8 cellular contexts compared by ENCODE assay signal in the genomic region with DNA sequence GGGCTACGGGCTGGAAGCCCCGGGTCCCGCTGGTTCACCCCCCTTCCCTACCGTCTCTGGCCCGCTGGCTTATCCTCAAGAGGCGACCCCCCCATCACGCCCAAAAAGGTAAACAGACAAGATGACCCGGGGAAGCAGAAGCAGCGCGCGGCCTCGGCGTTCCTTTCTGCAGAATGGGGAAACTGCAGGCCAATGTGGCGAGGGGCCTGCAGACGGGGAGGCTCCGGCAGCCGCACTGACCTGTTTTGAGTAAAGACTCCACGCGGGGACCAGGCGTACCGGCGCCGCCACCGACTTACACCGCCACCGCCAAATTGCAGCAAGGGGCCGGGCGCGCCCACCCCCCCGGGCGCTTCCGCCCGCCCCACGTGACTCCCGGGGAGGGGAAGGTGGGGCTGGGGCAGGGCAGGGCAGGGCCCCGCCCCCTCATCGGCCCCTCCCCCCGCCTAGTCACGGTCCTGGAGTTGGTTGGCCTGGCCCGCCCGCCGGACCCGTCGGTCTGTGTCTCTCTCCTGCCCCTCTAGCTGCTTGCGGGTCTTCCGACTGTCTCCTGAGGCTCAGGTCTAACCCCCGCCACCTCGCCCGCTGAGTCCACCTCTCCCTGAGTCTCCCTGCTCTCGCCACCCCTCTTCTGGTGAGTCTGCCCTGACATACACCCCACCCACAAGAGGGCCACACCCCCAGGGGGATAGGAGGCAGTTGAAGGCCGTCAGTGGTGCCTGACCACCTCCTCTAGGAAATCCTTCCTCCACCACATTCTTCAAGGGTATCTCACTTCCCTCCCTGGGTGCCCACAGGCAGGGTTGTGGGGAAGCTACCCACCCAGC. TPM values are rescaled to one million over a fixed set of nuclear protein-coding genes. Genes with fewer than 3 reads are reported as not detected.
DNase-seq lines count a peak whose midpoint lies in the region; ATAC-seq lines count a peak whose summit lies in the region.

TSS of gene ARAP1 (minus strand) at position 321 of the 827 bp plus-strand sequence. CDS start 25,280 bp downstream, outside the sequence.

- no peaks in the 10 kb centered on the region for H3K9me3 ChIP-seq in CD4-positive, CD25-positive, alpha-beta regulatory T cell (ENCODE audit: control insufficient read depth in 2 of 2, low read length in 2 of 2)

- peak; percentile 86 to 89 for ATAC-seq in CD4-positive, CD25-positive, alpha-beta regulatory T cell (ENCODE audit: low read depth in 2 of 2)
- peak; percentile 73 for ATAC-seq in GM19438 (IDR thresholded peaks at IDR 0.05; ENCODE audit: low read depth, unreplicated experiment)

- H3K4me1 Mint-ChIP-seq in CD4-positive, CD25-positive, alpha-beta regulatory T cell = peaks cover 6 to 59% (median 37%) of the 10 kb centered on the region in 4 donors

- no peaks in the 10 kb centered on the region for H3K27me3 ChIP-seq in CD4-positive, CD25-positive, alpha-beta regulatory T cell (ENCODE audit: control insufficient read depth, insufficient read depth, low read length)

- peak within 1 kb of the TSS; percentile 89 to 99 (median 96) for H3K4me3 Mint-ChIP-seq in CD4-positive, CD25-positive, alpha-beta regulatory T cell

- peak within 1 kb of the TSS; percentile 79 for H3K4me3 ChIP-seq in CD4-positive, CD25-positive, alpha-beta regulatory T cell (ENCODE audit: low read depth, low read length)

- H3K36me3 Mint-ChIP-seq in CD4-positive, CD25-positive, alpha-beta regulatory T cell = peaks cover 14% of the 10 kb centered on the region

- H3K27ac Mint-ChIP-seq in CD4-positive, CD25-positive, alpha-beta regulatory T cell = peak within 1 kb of the TSS; percentile 92 to 97 (median 97)

- peaks cover 32% of the 10 kb centered on the region for H3K4me1 ChIP-seq in CD4-positive, CD25-positive, alpha-beta regulatory T cell (ENCODE audit: control insufficient read depth, insufficient read depth, low read length, poor library complexity, severe bottlenecking)

- H3K27ac ChIP-seq in CD4-positive, CD25-positive, alpha-beta regulatory T cell (ENCODE audit: insufficient read depth, low read length, poor library complexity, severe bottlenecking) = peak within 1 kb of the TSS; percentile 65

- in situ Hi-C loops in SK-MEL-5 (cut with HindIII; ENCODE audit: low pct_unique_long_range_greater_than_20kb, low sequenced_read_pairs) = no loop called here

- H3K27me3 Mint-ChIP-seq in CD4-positive, CD25-positive, alpha-beta regulatory T cell = no peaks in the 10 kb centered on the region

- peak; percentile 74 to 89 (median 82) for DNase-seq in CD4-positive, CD25-positive, alpha-beta regulatory T cell
- DNase-seq in HuH-7 (ENCODE audit: low spot score) (peak; percentile 90), SK-MEL-5 (ENCODE audit: low read depth, low spot score) (peak; percentile 82), germinal center (ENCODE audit: low spot score) (peak; percentile 89), occipital lobe (lab: John Stamatoyannopoulos, UW) (peak; percentile 48), superior temporal gyrus (ENCODE audit: extremely low spot score) (peak; percentile 54)
- peak; percentile 78 for DNase-seq in activated naive CD4-positive, alpha-beta T cell treated with Interleukin-2 at 50 U/mL for 16 hours

- no peaks in the 10 kb centered on the region for H3K36me3 ChIP-seq in CD4-positive, CD25-positive, alpha-beta regulatory T cell (ENCODE audit: control insufficient read depth, insufficient read depth, low read length)

- no peaks in the 10 kb centered on the region for H3K9me3 Mint-ChIP-seq in CD4-positive, CD25-positive, alpha-beta regulatory T cell

RNA-seq across cellular contexts. Expression of gene ARAP1, which starts in this region (rescaled TPM):
- 136 TPM for total RNA-seq in CD4-positive, CD25-positive, alpha-beta regulatory T cell
- 10 to 100 TPM; 24.7 to 43.7 (median 29.5) TPM for polyA plus RNA-seq in CD4-positive, CD25-positive, alpha-beta regulatory T cell
- total RNA-seq in SK-MEL-5 (2014; rRNA removed; shearing (Covaris generic)) = 57.4 and 59.2 TPM in 2 replicates
- 68.1 and 99.2 TPM in 2 replicates for polyA plus RNA-seq in SK-MEL-5 (2015; cell fraction: cytosol; rRNA removed)
- 169 and 179 TPM in 2 replicates for polyA plus RNA-seq in SK-MEL-5 (2015; cell fraction: nucleus; rRNA removed)
- 19.3 TPM for total RNA-seq in occipital lobe

Comparison
In these comparisons a context has a peak if more than half of its experiments do, and no peak if none do; other contexts are left out.
1. Peak in every context shown above with its lines: DNase-seq, ATAC-seq, H3K4me3 ChIP-seq and H3K27ac ChIP-seq.